ENCODE assay signal across 8 cellular contexts in the genomic region with DNA sequence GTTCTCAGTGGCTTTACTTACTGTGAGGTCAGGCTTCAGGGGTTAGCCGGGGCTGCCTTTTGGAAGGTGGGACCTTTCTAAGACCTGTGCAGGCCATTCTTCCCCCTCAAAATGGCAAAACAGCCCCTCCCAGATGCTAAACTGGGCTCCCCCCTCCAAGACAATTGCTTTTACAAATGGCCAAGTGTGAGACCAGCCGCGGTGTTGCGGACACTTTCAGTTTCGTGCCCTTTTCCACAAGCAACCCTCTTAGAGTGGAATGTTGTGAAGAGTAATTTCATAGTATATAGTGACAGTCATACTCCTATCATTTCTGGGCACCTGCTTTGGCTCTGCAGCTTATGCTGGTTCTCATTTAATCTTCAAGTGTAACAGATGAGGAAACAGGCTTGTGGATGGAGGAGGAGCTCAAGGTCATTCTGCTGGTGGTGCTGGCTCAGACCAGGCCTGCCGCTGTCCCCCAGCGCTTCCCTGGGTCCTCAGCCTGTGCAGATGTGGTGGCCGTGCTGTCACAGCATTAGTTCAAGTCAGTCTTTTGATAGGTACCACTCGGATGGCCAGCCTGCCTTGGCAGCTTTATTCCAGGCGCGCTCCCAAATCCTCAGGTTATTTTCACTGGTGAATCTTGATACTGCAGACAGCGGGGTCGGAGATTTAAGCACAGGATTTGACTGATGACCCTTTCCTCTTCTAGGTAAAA. TPM values are rescaled to one million over a fixed set of nuclear protein-coding genes. Genes with fewer than 3 reads are reported as not detected.
A peak's percentile ranks its signal among the peaks of the same experiment; 100 is the strongest.
DNase-seq lines count a peak whose midpoint lies in the region; ATAC-seq lines count a peak whose summit lies in the region.

No MANE protein-coding gene starts in this region.

- no peak for DNase-seq in activated CD4-positive, alpha-beta T cell treated with anti-CD3 and anti-CD28 coated beads for 36 hours
- no peak for DNase-seq in activated CD4-positive, alpha-beta T cell treated with anti-CD3 and anti-CD28 coated beads, Interleukin-2, amount 50 U/mL, for 48 hours
- peak; percentile 43 for DNase-seq in activated CD8-positive, alpha-beta memory T cell treated with anti-CD3 and anti-CD28 coated beads, Interleukin-2, amount 50 U/mL, for 48 hours
- DNase-seq in midbrain (lab: John Stamatoyannopoulos, UW) = no peak

- H3K9me3 Mint-ChIP-seq in activated CD4-positive, alpha-beta T cell treated with anti-CD3 and anti-CD28 coated beads for 36 hours (ENCODE audit: low read depth) = no peaks in the 10 kb centered on the region

- H3K4me3 ChIP-seq in iPS-18a (ENCODE audit: low read length) (peak overlapping the region; percentile 97), subcutaneous abdominal adipose tissue (ENCODE audit: low read depth in 1 of 5, low read length in 5 of 5) (peak overlapping the region; percentile 80 to 98 (median 93))

- no peak for ATAC-seq in activated CD4-positive, alpha-beta T cell treated with anti-CD3 and anti-CD28 coated beads for 36 hours
- no peak for ATAC-seq in HG03175 (IDR thresholded peaks at IDR 0.05; ENCODE audit: unreplicated experiment)
- no peak for ATAC-seq in HG03354 (IDR thresholded peaks at IDR 0.05; ENCODE audit: poor library complexity, severe bottlenecking, unreplicated experiment)

- peaks cover 8% of the 10 kb centered on the region for H3K36me3 Mint-ChIP-seq in activated CD4-positive, alpha-beta T cell treated with anti-CD3 and anti-CD28 coated beads for 36 hours (ENCODE audit: low read depth)

- H3K27ac ChIP-seq in iPS-18a (ENCODE audit: low read length) = no peak overlapping the region
- peak overlapping the region; percentile 87 for H3K27ac ChIP-seq in subcutaneous abdominal adipose tissue (ENCODE audit: low read depth, low read length)

- H3K27me3 ChIP-seq in iPS-18a (ENCODE audit: control insufficient read depth, insufficient read depth, low read length) (no peaks in the 10 kb centered on the region), subcutaneous abdominal adipose tissue (ENCODE audit: control insufficient read depth in 5 of 5, insufficient read depth in 4 of 5, low read length in 5 of 5) (no peaks in the 10 kb centered on the region)

- H3K4me1 ChIP-seq in iPS-18a (ENCODE audit: control insufficient read depth, low read depth, low read length) = peaks cover 15% of the 10 kb centered on the region
- H3K4me1 ChIP-seq in subcutaneous abdominal adipose tissue (ENCODE audit: control insufficient read depth in 5 of 5, insufficient read depth in 5 of 5, low read length in 5 of 5) = peaks cover 9 to 74% (median 56%) of the 10 kb centered on the region in 5 donors

- no peaks in the 10 kb centered on the region for H3K27me3 Mint-ChIP-seq in activated CD4-positive, alpha-beta T cell treated with anti-CD3 and anti-CD28 coated beads for 36 hours

- H3K9ac ChIP-seq in iPS-18a (ENCODE audit: low read length) (peak overlapping the region; percentile 97), subcutaneous abdominal adipose tissue (ENCODE audit: low read length in 5 of 5) (peak overlapping the region; percentile 77 to 97 (median 83))

- intact Hi-C loops in activated CD4-positive, alpha-beta T cell treated with anti-CD3 and anti-CD28 coated beads for 36 hours (cut with DNase I, micrococcal nuclease) = loop anchor here in 1 of 2 experiments (10.0 kb wide), 1 partner anchor 273 kb away; the partner anchor contains the start of gene BLOC1S4

- peak overlapping the region; percentile 93 for H3K27ac Mint-ChIP-seq in activated CD4-positive, alpha-beta T cell treated with anti-CD3 and anti-CD28 coated beads for 36 hours

- CTCF ChIA-PET in activated CD4-positive, alpha-beta T cell treated with anti-CD3 and anti-CD28 coated beads for 36 hours (lab: Charles Lee) = interaction anchor here (0.7 to 2.6 kb wide), 7 partner anchors 10 to 237 kb away, joined by 3 to 10 read pairs (median 4); no protein-coding TSS in a partner anchor

- H3K36me3 ChIP-seq in iPS-18a (ENCODE audit: control insufficient read depth, low read depth, low read length) (peaks cover 5% of the 10 kb centered on the region), subcutaneous abdominal adipose tissue (ENCODE audit: control insufficient read depth in 5 of 5, insufficient read depth in 5 of 5, low read length in 5 of 5) (peaks cover 0 to 10% (median under 1%) of the 10 kb centered on the region in 5 donors)

- peaks cover 65% of the 10 kb centered on the region for H3K4me1 Mint-ChIP-seq in activated CD4-positive, alpha-beta T cell treated with anti-CD3 and anti-CD28 coated beads for 36 hours

- H3K4me3 Mint-ChIP-seq in activated CD4-positive, alpha-beta T cell treated with anti-CD3 and anti-CD28 coated beads for 36 hours = peak overlapping the region; percentile 96

- POLR2A ChIA-PET in activated CD4-positive, alpha-beta T cell treated with anti-CD3 and anti-CD28 coated beads for 36 hours (lab: Charles Lee) = interaction anchor here (0.8 kb wide), 1 partner anchor 54 kb away, joined by 3 read pairs; a partner anchor contains a TSS

- H3K9me3 ChIP-seq in iPS-18a (ENCODE audit: control insufficient read depth, low read depth, low read length) = no peaks in the 10 kb centered on the region
- no peaks in the 10 kb centered on the region for H3K9me3 ChIP-seq in subcutaneous abdominal adipose tissue (ENCODE audit: control insufficient read depth in 5 of 5, low read length in 5 of 5)

RNA-seq across cellular contexts. Expression of gene TADA2B, which starts 55.0 kb away (rescaled TPM):
- total RNA-seq in activated CD4-positive, alpha-beta T cell treated with anti-CD3 and anti-CD28 coated beads for 36 hours = 10 to 100 TPM in 1 of 2 experiments, 1 to 10 TPM in 1; 9.0 to 10.6 TPM
